In the genomic region with DNA sequence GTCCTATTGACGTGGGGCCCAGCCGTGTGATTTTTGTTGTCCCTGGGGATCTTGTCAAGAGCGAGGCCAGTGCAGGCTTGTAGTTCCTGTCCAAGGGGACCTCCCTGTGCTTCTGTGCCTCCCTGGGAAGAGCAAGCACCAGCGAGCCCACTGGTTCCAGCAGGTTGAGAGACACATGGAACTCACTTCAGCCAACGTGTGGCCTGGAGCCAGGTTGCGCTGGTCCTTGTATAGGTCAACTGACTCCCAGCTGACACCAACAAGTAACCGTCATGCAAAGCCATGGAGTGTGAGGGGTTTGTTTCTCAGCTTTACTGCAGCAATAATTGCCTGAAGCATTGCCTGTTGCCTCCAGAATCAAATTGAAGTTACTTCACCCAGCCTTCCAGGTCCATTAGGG, we compare ENCODE assay signal across 18 cellular contexts.
DNase-seq lines count a peak whose midpoint lies in the region; ATAC-seq, FAIRE-seq and TF ChIP-seq lines count a peak whose summit lies in the region.
"Had no signal": no experiment of that assay in that cellular context is flagged by ENCODE, and none has a peak within 500 bp of the region (broad histone marks: within the 10 kb centered on the region; RNA-seq: fewer than 3 reads in every experiment).

No MANE protein-coding gene starts in this region.

- no peak for TF ChIP-seq POLR2A in sigmoid colon (IDR thresholded peaks at IDR 0.05)

- no peak overlapping the region for H2AFZ ChIP-seq in PC-9

- H3K36me3 ChIP-seq in kidney (ENCODE audit: control insufficient read depth in 1 of 2, insufficient read depth in 2 of 2, low read length in 2 of 2) (no peaks in the 10 kb centered on the region), PC-9 (ENCODE audit: low read depth) (no peaks in the 10 kb centered on the region), sigmoid colon (no peaks in the 10 kb centered on the region)
- H3K36me3 ChIP-seq: BLaER1 treated with 17β-estradiol and CSF1 and Interleukin-3, amounts not matched to agents 10 nM and 100 nM; HAP-1 had no signal

- TF ChIP-seq CTCF in kidney (IDR thresholded peaks at IDR 0.05; ENCODE audit: borderline replicate concordance, extremely low read depth, insufficient read depth) (no peak), PC-9 (conservative IDR thresholded peaks at IDR 0.05) (no peak), sigmoid colon (IDR thresholded peaks at IDR 0.05) (no peak)

- H3K27me3 ChIP-seq in PC-9 (ENCODE audit: insufficient read depth, low read depth): peaks cover 86% of the 10 kb centered on the region
- H3K27me3 ChIP-seq in sigmoid colon: peaks cover 0 to 42% (median 0%) of the 10 kb centered on the region in 3 donors
- H3K27me3 ChIP-seq: BLaER1 treated with 17β-estradiol and CSF1 and Interleukin-3, amounts not matched to agents 10 nM and 100 nM had no signal

- intact Hi-C loops in kidney (cut with DNase I) (no loop called here), PC-9 (cut with micrococcal nuclease; ENCODE audit: unreplicated experiment) (no loop called here), sigmoid colon (cut with DNase I) (no loop called here)

- no peak for TF ChIP-seq EP300 in sigmoid colon (IDR thresholded peaks at IDR 0.05)

- H3K4me3 ChIP-seq in kidney (ENCODE audit: low read length in 2 of 2): no peak overlapping the region
- no peak overlapping the region for H3K4me3 ChIP-seq in PC-9
- no peak overlapping the region for H3K4me3 ChIP-seq in sigmoid colon
- H3K4me3 ChIP-seq: BLaER1 treated with 17β-estradiol and CSF1 and Interleukin-3, amounts not matched to agents 10 nM and 100 nM; HAP-1 had no signal

- ATAC-seq in HG03280 (IDR thresholded peaks at IDR 0.05; ENCODE audit: unreplicated experiment) (no peak), GM18498 (IDR thresholded peaks at IDR 0.05; ENCODE audit: unreplicated experiment) (no peak)

- H3K4me2 ChIP-seq in PC-9: no peak overlapping the region
- H3K4me2 ChIP-seq: BLaER1 treated with 17β-estradiol and CSF1 and Interleukin-3, amounts not matched to agents 10 nM and 100 nM had no signal

- no peaks in the 10 kb centered on the region for H4K20me1 ChIP-seq in PC-9 (ENCODE audit: insufficient read depth)

- no peaks in the 10 kb centered on the region for H3K9me3 ChIP-seq in kidney (ENCODE audit: control insufficient read depth in 1 of 2, low read length in 2 of 2)
- no peaks in the 10 kb centered on the region for H3K9me3 ChIP-seq in PC-9 (ENCODE audit: insufficient read depth, low read depth)
- no peaks in the 10 kb centered on the region for H3K9me3 ChIP-seq in sigmoid colon
- H3K9me3 ChIP-seq: BLaER1 treated with 17β-estradiol and CSF1 and Interleukin-3, amounts not matched to agents 10 nM and 100 nM; HAP-1 had no signal

- BruUV-seq in PC-9 (replicated peaks; lab: Mats Ljungman, UMichigan): no TSS peak

- H3K9me2 ChIP-seq in PC-9 (ENCODE audit: insufficient read depth): no peaks in the 10 kb centered on the region

- 63 to 67% methylated on average over 7 of the region's 7 CpGs for WGBS in sigmoid colon, 2 donors

- H3F3A ChIP-seq in PC-9 (ENCODE audit: insufficient read depth, low read depth): no peaks in the 10 kb centered on the region

- POLR2A ChIA-PET in PC-9 (lab: Charles Lee; ENCODE audit: unreplicated experiment): no interaction called here

- H3K4me1 ChIP-seq in kidney (ENCODE audit: control insufficient read depth in 1 of 2, insufficient read depth in 1 of 2, low read depth in 1 of 2, low read length in 2 of 2) (no peaks in the 10 kb centered on the region), PC-9 (replicated peaks; ENCODE audit: insufficient read depth) (no peaks in the 10 kb centered on the region), sigmoid colon (no peaks in the 10 kb centered on the region)
- H3K4me1 ChIP-seq: BLaER1 treated with 17β-estradiol and CSF1 and Interleukin-3, amounts not matched to agents 10 nM and 100 nM; HAP-1 had no signal

- H3K79me2 ChIP-seq in PC-9 (ENCODE audit: low read depth): no peaks in the 10 kb centered on the region

- no peak for FAIRE-seq in kidney (lab: Jason Lieb, UNC)
- FAIRE-seq: H1 had no signal

- DNase-seq in DMS153 (lab: John Stamatoyannopoulos, UW) (peak; percentile 78), DMS79 treated with DMSO at 0.1 percent for 48 hours (lab: John Stamatoyannopoulos, UW) (peak; percentile 50), NCI-H2171 (lab: John Stamatoyannopoulos, UW) (peak; percentile 3), kidney (peak; percentile 22), PC-9 (no peak), sigmoid colon (no peak)
- DNase-seq: ACHN; Calu3; CD4-positive, CD25-positive, alpha-beta regulatory T cell; DMS 273 treated with DMSO at 0.1 percent for 48 hours; GF-D8; HFFc6 had no signal

- CTCF ChIA-PET in PC-9 (lab: Charles Lee): no interaction called here

- H3K9ac ChIP-seq in kidney (ENCODE audit: low read length in 2 of 2): no peak overlapping the region
- H3K9ac ChIP-seq: BLaER1 treated with 17β-estradiol and CSF1 and Interleukin-3, amounts not matched to agents 10 nM and 100 nM had no signal

- H3K27ac ChIP-seq in kidney (ENCODE audit: low read depth in 2 of 2, low read length in 2 of 2): no peak overlapping the region
- H3K27ac ChIP-seq in PC-9: no peak overlapping the region
- H3K27ac ChIP-seq in sigmoid colon: no peak overlapping the region
- H3K27ac ChIP-seq: BLaER1 treated with 17β-estradiol and CSF1 and Interleukin-3, amounts not matched to agents 10 nM and 100 nM; HL-60 had no signal

Comparison
In these comparisons a context has a peak if more than half of its experiments do, and no peak if none do; other contexts are left out.
1. DNase-seq: peak in DMS153 (single experiment), DMS79 treated with DMSO at 0.1 percent for 48 hours (single experiment), NCI-H2171 (single experiment) and kidney (single experiment); none in PC-9 (0 of 2) and sigmoid colon (single experiment).